ENCODE assay signal across 21 cellular contexts in genomic region chr3:53153267-53153823, GRCh38. TPM values are rescaled to one million over a fixed set of nuclear protein-coding genes. Genes with fewer than 3 reads are reported as not detected.
DNase-seq lines count a peak whose midpoint lies in the region; ATAC-seq, FAIRE-seq and TF ChIP-seq lines count a peak whose summit lies in the region.
"Had no signal": no experiment of that assay in that cellular context is flagged by ENCODE, and none has a peak within 500 bp of the region (broad histone marks: within the 10 kb centered on the region; RNA-seq: fewer than 3 reads in every experiment).

No MANE protein-coding gene starts in this region.

- TF ChIP-seq EP300 in A549 (IDR thresholded peaks at IDR 0.05), result no peak

- no peaks in the 10 kb centered on the region for H3K36me3 ChIP-seq in adrenal gland (replicated peaks in 1 of 2)
- no peaks in the 10 kb centered on the region for H3K36me3 ChIP-seq in gastrocnemius medialis
- H3K36me3 ChIP-seq: BE2C, HAP-1, SJCRH30 had no signal

- TF ChIP-seq RAD21 in A549 (conservative IDR thresholded peaks at IDR 0.05 in 1 of 2, IDR thresholded peaks at IDR 0.05 in 1 of 2), result no peak

- H3K27me3 Mint-ChIP-seq in neural crest cell (ENCODE audit: low read depth), result peaks cover 12% of the 10 kb centered on the region

- no peak overlapping the region for H3K27ac ChIP-seq in A549
- peak overlapping the region in 4 of 5 donors; percentile 14 to 79 (median 50) for H3K27ac ChIP-seq in adrenal gland
- H3K27ac ChIP-seq in gastrocnemius medialis, result no peak overlapping the region
- H3K27ac ChIP-seq: SJCRH30 had no signal

- POLR2A ChIA-PET in A549 (lab: Yijun Ruan, JAX), result no interaction called here

- H3K27ac Mint-ChIP-seq in neural crest cell (ENCODE audit: unreplicated experiment), result no peak overlapping the region
- H3K27ac Mint-ChIP-seq: CD4-positive, alpha-beta T cell had no signal

- H3K4me1 Mint-ChIP-seq in neural crest cell, result no peaks in the 10 kb centered on the region

- no peak for FAIRE-seq in A549 (lab: Jason Lieb, UNC)
- FAIRE-seq: G401.6, HTR-8/SVneo had no signal

- ATAC-seq in A549 (no peak), gastrocnemius medialis (peak; percentile 67 to 84), GM18517 (IDR thresholded peaks at IDR 0.05; ENCODE audit: unreplicated experiment) (no peak)
- ATAC-seq: PC-3 had no signal

- TF ChIP-seq CTCF in A549 (IDR thresholded peaks at IDR 0.05) (no peak), adrenal gland (IDR thresholded peaks at IDR 0.05) (no peak), neural crest cell (conservative IDR thresholded peaks at IDR 0.05) (no peak), gastrocnemius medialis (IDR thresholded peaks at IDR 0.05 in 4 of 5, conservative IDR thresholded peaks at IDR 0.05 in 1 of 5) (no peak), GM20000 (IDR thresholded peaks at IDR 0.05; ENCODE audit: extremely low read depth, missing control alignments) (no peak)

- 47% methylated on average over 3 of the region's 3 CpGs for WGBS in A549 (ENCODE audit: missing lambda C conversion rate)
- WGBS in adrenal gland, 4 donors, result 55 to 95% (median 61%) methylated on average over 3 of the region's 3 CpGs

- no peak overlapping the region for H3K4me3 ChIP-seq in A549
- H3K4me3 ChIP-seq in adrenal gland, result no peak overlapping the region
- no peak overlapping the region for H3K4me3 ChIP-seq in gastrocnemius medialis
- H3K4me3 ChIP-seq: HAP-1, SJCRH30 had no signal

- H3K4me3 Mint-ChIP-seq in neural crest cell, result peak overlapping the region; percentile 5
- H3K4me3 Mint-ChIP-seq: CD4-positive, alpha-beta T cell had no signal

- H3K27me3 ChIP-seq in adrenal gland (no peaks in the 10 kb centered on the region), gastrocnemius medialis (no peaks in the 10 kb centered on the region)
- H3K27me3 ChIP-seq: BE2C had no signal

- H3K9me3 ChIP-seq in A549 (no peaks in the 10 kb centered on the region), adrenal gland (replicated peaks in 1 of 3) (no peaks in the 10 kb centered on the region), gastrocnemius medialis (no peaks in the 10 kb centered on the region)
- H3K9me3 ChIP-seq: BE2C, Caco-2, HAP-1, SJCRH30 had no signal

- H3K9me3 Mint-ChIP-seq in neural crest cell, result no peaks in the 10 kb centered on the region
- H3K9me3 Mint-ChIP-seq: CD4-positive, alpha-beta T cell; IgD-negative memory B cell had no signal

- no peak for DNase-seq in A549 (ENCODE audit: low read depth in 1 of 2, low spot score in 1 of 2)
- peak in 2 of 7 donors; percentile 46 to 61 for DNase-seq in adrenal gland
- DNase-seq in neural crest cell (ENCODE audit: low read depth, low spot score), result no peak
- DNase-seq in gastrocnemius medialis, result peak in 1 of 2 donors; percentile 62
- no peak for DNase-seq in activated CD8-positive, alpha-beta memory T cell treated with anti-CD3 and anti-CD28 coated beads for 24 hours
- DNase-seq in NCI-H2171 treated with DMSO at 0.1 percent for 48 hours (lab: John Stamatoyannopoulos, UW), result no peak
- DNase-seq in GM20000 (ENCODE audit: low spot score), result no peak
- DNase-seq: BE2C; Caco-2; CD4-positive, alpha-beta T cell; NCI-H1105; NCI-H187; NCI-H345; NCI-H524 treated with DMSO at 0.1 percent for 48 hours; PC-3; SJCRH30 had no signal

- intact Hi-C loops in adrenal gland (cut with DNase I), result no loop called here
- intact Hi-C loops in gastrocnemius medialis (cut with DNase I; ENCODE audit: low total_unique reads), result no loop called here

- CTCF ChIA-PET in A549 (lab: Yijun Ruan, JAX), result interaction anchor here (0.5 to 4.5 kb wide), 3 partner anchors 18 to 208 kb away, joined by 3 to 15 read pairs (median 3); no protein-coding TSS in a partner anchor

- in situ Hi-C loops in gastrocnemius medialis (cut with MboI; ENCODE audit: low sequenced_read_pairs in 4 of 4), result no loop called here

- no peaks in the 10 kb centered on the region for H3K36me3 Mint-ChIP-seq in neural crest cell (ENCODE audit: low read depth)
- H3K36me3 Mint-ChIP-seq: IgD-negative memory B cell had no signal

- TF ChIP-seq POLR2A in A549 (IDR thresholded peaks at IDR 0.05; ENCODE audit: low read length) (no peak), adrenal gland (IDR thresholded peaks at IDR 0.05) (no peak), gastrocnemius medialis (IDR thresholded peaks at IDR 0.05) (no peak)

- H3K4me2 ChIP-seq in A549, result no peak overlapping the region

- peaks cover 25% of the 10 kb centered on the region for H3K4me1 ChIP-seq in A549
- H3K4me1 ChIP-seq in adrenal gland (replicated peaks in 1 of 2), result peaks cover 47 to 80% of the 10 kb centered on the region in 2 donors
- peaks cover 8 to 23% of the 10 kb centered on the region in 2 donors for H3K4me1 ChIP-seq in gastrocnemius medialis
- H3K4me1 ChIP-seq: BE2C, HAP-1, SJCRH30 had no signal

TF ChIP-seq in A549, 52 proteins besides CTCF, POLR2A, EP300 and RAD21:
- TF ChIP-seq KDM5A (IDR thresholded peaks at IDR 0.05), result no peak
- no peak for TF ChIP-seq MYC (IDR thresholded peaks at IDR 0.05; ENCODE audit: borderline replicate concordance, low read length)
- TF ChIP-seq ZFP36 (IDR thresholded peaks at IDR 0.05; ENCODE audit: borderline replicate concordance, partially characterized antibody), result peak; percentile 76
- TF ChIP-seq KDM1A (IDR thresholded peaks at IDR 0.05; ENCODE audit: low read depth), result no peak

RNA-seq across cellular contexts. Expression of gene PRKCD, which starts 7.7 kb away (rescaled TPM):
- polyA plus RNA-seq in A549 (2011; rRNA removed) (17.1 and 18.3 TPM in 2 replicates), A549 (2017; fragmentation: RNase III; extraction: RNeasy Plus Mini Kit Qiagen cat#74134 plus additional on column Dnase treatment) (10.1 to 11.0 TPM (median 10.2 TPM) in 3 replicates), adrenal gland (10 to 100 TPM; 34.7 to 78.7 (median 38.2) TPM)
- 20.7 and 22.9 TPM in 2 replicates for polyA plus RNA-seq in A549 (2012; cell fraction: cytosol; rRNA removed)
- polyA plus RNA-seq in A549 (2012; cell fraction: nucleus; rRNA removed), result 23.1 and 25.8 TPM in 2 replicates
- 15.1 and 17.9 TPM in 2 replicates for polyA minus RNA-seq in A549 (2011; rRNA and poly(A)+ RNA removed)
- total RNA-seq in adrenal gland (100 to 1,000 TPM in 1 of 8 donors, 10 to 100 TPM in 7; 25.8 to 156 (median 53.7) TPM), neural crest cell (10.8 and 11.9 TPM in 2 replicates), gastrocnemius medialis (1 to 10 TPM; 2.1 to 5.9 (median 3.4) TPM)

RNA-seq across cellular contexts. Expression of gene RFT1, which starts 23.1 kb away (rescaled TPM):
- polyA plus RNA-seq in A549 (2011; rRNA removed) (31.6 and 33.6 TPM in 2 replicates), A549 (2017; fragmentation: RNase III; extraction: RNeasy Plus Mini Kit Qiagen cat#74134 plus additional on column Dnase treatment) (15.6 to 18.5 TPM (median 15.8 TPM) in 3 replicates), adrenal gland (10 to 100 TPM in 2 of 3 donors, 1 to 10 TPM in 1; 6.7 to 24.1 (median 13.0) TPM)
- polyA plus RNA-seq in A549 (2012; cell fraction: cytosol; rRNA removed), result 12.1 and 18.0 TPM in 2 replicates
- 20.2 and 26.1 TPM in 2 replicates for polyA plus RNA-seq in A549 (2012; cell fraction: nucleus; rRNA removed)
- polyA minus RNA-seq in A549 (2011; rRNA and poly(A)+ RNA removed), result 63.0 and 65.3 TPM in 2 replicates
- total RNA-seq in adrenal gland (10 to 100 TPM; 12.9 to 34.5 (median 22.9) TPM), neural crest cell (26.3 and 32.4 TPM in 2 replicates), gastrocnemius medialis (1 to 10 TPM; 2.5 to 5.7 (median 5.2) TPM)

Comparison
In these comparisons a context has a peak if more than half of its experiments do, and no peak if none do; other contexts are left out.
1. ATAC-seq: peak in gastrocnemius medialis (2 of 2); none in A549 (0 of 2) and GM18517 (single experiment).
2. H3K27ac ChIP-seq: peak in adrenal gland (4 of 5); none in A549 (0 of 2) and gastrocnemius medialis (0 of 4).